25 cellular contexts compared by ENCODE assay signal in the genomic region with DNA sequence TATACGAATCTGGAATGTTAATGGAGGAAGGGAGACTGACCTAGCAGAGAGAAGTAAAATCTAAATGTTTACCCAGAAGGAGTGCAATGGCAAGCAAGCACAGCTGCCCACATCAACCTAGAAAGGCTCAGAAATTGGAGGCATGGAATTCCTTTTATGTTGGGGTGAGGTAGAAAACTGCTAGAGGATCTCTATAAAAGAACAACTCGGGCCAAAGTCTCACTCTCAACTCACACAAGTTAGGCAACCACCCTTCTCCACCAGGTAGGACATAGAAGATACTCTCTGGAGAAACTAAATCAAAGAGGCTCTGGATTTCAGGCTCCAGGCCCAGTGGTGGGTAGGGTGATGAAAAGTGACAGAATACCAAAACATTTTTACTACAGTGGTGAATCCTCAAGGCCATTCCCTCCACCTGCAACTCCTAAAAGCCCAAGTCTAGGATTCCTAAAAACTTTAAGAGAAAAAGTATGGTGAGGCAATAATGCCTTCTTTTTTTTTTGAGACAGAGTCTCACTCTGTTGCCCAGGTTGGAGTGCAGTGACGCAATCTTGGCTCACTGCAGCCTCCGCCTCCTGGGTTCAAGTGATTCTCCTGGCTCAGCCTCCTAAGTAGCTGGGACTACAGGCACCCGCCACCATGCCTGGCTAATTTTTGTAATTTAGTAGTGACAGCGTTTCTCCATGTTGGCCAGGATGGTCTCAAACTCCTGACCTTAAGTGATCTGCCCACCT. TPM values are rescaled to one million over a fixed set of nuclear protein-coding genes. Genes with fewer than 3 reads are reported as not detected.
"Had no signal": no experiment of that assay in that cellular context is flagged by ENCODE, and none has a peak within 500 bp of the region (broad histone marks: within the 10 kb centered on the region; RNA-seq: fewer than 3 reads in every experiment).

No MANE protein-coding gene starts in this region.

- H3K27ac ChIP-seq: heart right ventricle, left ventricle myocardium inferior, lower lobe of right lung, parathyroid adenoma, psoas muscle, right lobe of liver, spleen, tibial artery, upper lobe of right lung, vagina had no signal

- H3K9me3 Mint-ChIP-seq: immature natural killer cell; memory B cell; natural killer cell treated with Interleukin-12 subunit alpha and Interleukin-12 subunit beta and Interleukin-15 and Interleukin-18, amount 100 ng/mL, for 72 hours; stimulated activated memory B cell treated with anti-CD40 and anti-IgM and Interleukin-4, amounts not matched to agents 10 μg/mL and 1 μg/mL and 100 μg/mL, for 72 hours; stimulated activated naive CD8-positive, alpha-beta T cell treated with anti-CD3 and anti-CD28 coated beads, Interleukin-15, Interleukin-2, amounts not matched to agents 100 ng/mL and 50 ng/mL, for 24 hours had no signal

- H3K4me1 Mint-ChIP-seq: immature natural killer cell; memory B cell; stimulated activated memory B cell treated with anti-CD40 and anti-IgM and Interleukin-4, amounts not matched to agents 10 μg/mL and 1 μg/mL and 100 μg/mL, for 72 hours had no signal

- H3K9ac ChIP-seq: parathyroid adenoma had no signal

- H3K36me3 ChIP-seq: heart right ventricle, left ventricle myocardium inferior, lower lobe of right lung, right lobe of liver, spleen, tibial artery, upper lobe of right lung, vagina had no signal

- DNase-seq: effector memory CD4-positive, alpha-beta T cell; heart right ventricle; immature natural killer cell; left ventricle myocardium inferior; lower lobe of right lung; occipital lobe; psoas muscle; retina; right lobe of liver; spleen; stimulated activated CD4-positive, alpha-beta T cell treated with anti-CD3 and anti-CD28 coated beads, Interleukin-15, amount 100 ng/mL, for 24 hours; stimulated activated CD4-positive, alpha-beta T cell treated with anti-CD3 and anti-CD28 coated beads, Interleukin-1b, Interleukin-23, amount 100 ng/mL, for 48 hours; stimulated activated CD4-positive, alpha-beta T cell treated with anti-CD3 and anti-CD28 coated beads, Interleukin-4, amount 100 ng/mL, for 24 hours; tibial artery; upper lobe of right lung had no signal

- H3K27me3 Mint-ChIP-seq: stimulated activated memory B cell treated with anti-CD40 and anti-IgM and Interleukin-4, amounts not matched to agents 10 μg/mL and 1 μg/mL and 100 μg/mL, for 72 hours; stimulated activated naive CD8-positive, alpha-beta T cell treated with anti-CD3 and anti-CD28 coated beads, Interleukin-15, Interleukin-2, amounts not matched to agents 100 ng/mL and 50 ng/mL, for 24 hours had no signal

- ATAC-seq: esophagus mucosa; heart right ventricle; lower lobe of right lung; natural killer cell treated with Interleukin-12 subunit alpha and Interleukin-12 subunit beta and Interleukin-15 and Interleukin-18, amount 100 ng/mL, for 72 hours; psoas muscle; stimulated activated memory B cell treated with anti-CD40 and anti-IgM and Interleukin-4, amounts not matched to agents 10 μg/mL and 1 μg/mL and 100 μg/mL, for 72 hours; upper lobe of right lung had no signal

- H3K36me3 Mint-ChIP-seq: immature natural killer cell; memory B cell; mesothelial cell of epicardium; natural killer cell treated with Interleukin-12 subunit alpha and Interleukin-12 subunit beta and Interleukin-15 and Interleukin-18, amount 100 ng/mL, for 72 hours; stimulated activated memory B cell treated with anti-CD40 and anti-IgM and Interleukin-4, amounts not matched to agents 10 μg/mL and 1 μg/mL and 100 μg/mL, for 72 hours had no signal

- H3K79me2 ChIP-seq: parathyroid adenoma had no signal

- FAIRE-seq: endometrium, keratinocyte had no signal

- H3K9me3 ChIP-seq: heart right ventricle, left ventricle myocardium inferior, lower lobe of right lung, psoas muscle, right lobe of liver, spleen, tibial artery, upper lobe of right lung, vagina had no signal

- H3K4me3 ChIP-seq: heart right ventricle, left ventricle myocardium inferior, lower lobe of right lung, psoas muscle, right lobe of liver, spleen, tibial artery, upper lobe of right lung, vagina had no signal

- H3K27me3 ChIP-seq: right lobe of liver, spleen, tibial artery, upper lobe of right lung, vagina had no signal

- H3K27ac Mint-ChIP-seq: immature natural killer cell; memory B cell; mesothelial cell of epicardium; natural killer cell treated with Interleukin-12 subunit alpha and Interleukin-12 subunit beta and Interleukin-15 and Interleukin-18, amount 100 ng/mL, for 72 hours; stimulated activated memory B cell treated with anti-CD40 and anti-IgM and Interleukin-4, amounts not matched to agents 10 μg/mL and 1 μg/mL and 100 μg/mL, for 72 hours; stimulated activated naive CD8-positive, alpha-beta T cell treated with anti-CD3 and anti-CD28 coated beads, Interleukin-15, Interleukin-2, amounts not matched to agents 100 ng/mL and 50 ng/mL, for 24 hours had no signal

- H3K4me3 Mint-ChIP-seq: immature natural killer cell; memory B cell; mesothelial cell of epicardium; natural killer cell treated with Interleukin-12 subunit alpha and Interleukin-12 subunit beta and Interleukin-15 and Interleukin-18, amount 100 ng/mL, for 72 hours; stimulated activated memory B cell treated with anti-CD40 and anti-IgM and Interleukin-4, amounts not matched to agents 10 μg/mL and 1 μg/mL and 100 μg/mL, for 72 hours; stimulated activated naive CD8-positive, alpha-beta T cell treated with anti-CD3 and anti-CD28 coated beads, Interleukin-15, Interleukin-2, amounts not matched to agents 100 ng/mL and 50 ng/mL, for 24 hours had no signal

- H3K4me1 ChIP-seq: heart right ventricle, left ventricle myocardium inferior, lower lobe of right lung, parathyroid adenoma, psoas muscle, right lobe of liver, spleen, tibial artery, upper lobe of right lung, vagina had no signal

- H2AFZ ChIP-seq: parathyroid adenoma had no signal

RNA-seq across cellular contexts. Expression of gene ADGRG6, which starts 9.4 kb away (rescaled TPM):
- total RNA-seq: natural killer cell treated with Interleukin-12 subunit alpha and Interleukin-12 subunit beta and Interleukin-15 and Interleukin-18, amount 100 ng/mL, for 72 hours had no signal
